Comparison of ENCODE assay signal across 8 cellular contexts in genomic region chrX:15242899-15243555, GRCh38. TPM values are rescaled to one million over a fixed set of nuclear protein-coding genes. Genes with fewer than 3 reads are reported as not detected.
DNase-seq lines count a peak whose midpoint lies in the region; ATAC-seq, FAIRE-seq and TF ChIP-seq lines count a peak whose summit lies in the region.

No MANE protein-coding gene starts in this region.

- POLR2A ChIA-PET in HepG2 (lab: Yijun Ruan, JAX): no interaction called here

- H3K36me3 ChIP-seq in SJCRH30: no peaks in the 10 kb centered on the region
- no peaks in the 10 kb centered on the region for H3K36me3 ChIP-seq in mammary epithelial cell (ENCODE audit: insufficient read depth, low read length)
- H3K36me3 ChIP-seq in HepG2 (replicated peaks in 1 of 2; ENCODE audit: control insufficient read depth in 1 of 2, insufficient read depth in 2 of 2, low read length in 2 of 2): no peaks in the 10 kb centered on the region
- no peaks in the 10 kb centered on the region for H3K36me3 ChIP-seq in suprapubic skin

- WGBS in mammary epithelial cell (ENCODE audit: low coverage, missing lambda C conversion rate): 8% methylated on average over 5 of the region's 5 CpGs
- WGBS in HepG2 (ENCODE audit: low lambda C conversion rate): 36% methylated on average over 4 of the region's 5 CpGs
- WGBS in suprapubic skin: 11% methylated on average over 5 of the region's 5 CpGs

- BruUV-seq in mammary epithelial cell (replicated peaks; lab: Mats Ljungman, UMichigan): no TSS peak
- no TSS peak for BruUV-seq in HepG2 (replicated peaks; lab: Mats Ljungman, UMichigan)

- FAIRE-seq in HepG2 (lab: Jason Lieb, UNC): peak; percentile 64

- H3K9ac ChIP-seq in mammary epithelial cell (ENCODE audit: insufficient read depth, low read length) (no peak overlapping the region), HepG2 (ENCODE audit: insufficient read depth, low read depth, low read length) (no peak overlapping the region)

- H3K4me1 ChIP-seq in SJCRH30: peaks cover 3% of the 10 kb centered on the region
- H3K4me1 ChIP-seq in mammary epithelial cell (ENCODE audit: insufficient read depth, low read length): no peaks in the 10 kb centered on the region
- H3K4me1 ChIP-seq in HepG2 (ENCODE audit: insufficient read depth, low read length): no peaks in the 10 kb centered on the region
- H3K4me1 ChIP-seq in suprapubic skin: no peaks in the 10 kb centered on the region

- TF ChIP-seq POLR2A in HepG2 (IDR thresholded peaks at IDR 0.05; ENCODE audit: insufficient read depth in 1 of 2, low read depth in 2 of 2, low read length in 2 of 2): no peak
- no peak for TF ChIP-seq POLR2A in suprapubic skin (IDR thresholded peaks at IDR 0.05)

- no peaks in the 10 kb centered on the region for H3K9me3 ChIP-seq in SJCRH30 (replicated peaks)
- H3K9me3 ChIP-seq in mammary epithelial cell (replicated peaks; ENCODE audit: insufficient read depth, low read length): no peaks in the 10 kb centered on the region
- no peaks in the 10 kb centered on the region for H3K9me3 ChIP-seq in HepG2 (ENCODE audit: low read length)
- no peaks in the 10 kb centered on the region for H3K9me3 ChIP-seq in suprapubic skin

- in situ Hi-C loops in mammary epithelial cell (cut with MboI; ENCODE audit: low sequenced_read_pairs in 2 of 2): loop anchor here (10.0 to 25.0 kb wide), 2 partner anchors 1198 to 1206 kb away; partner anchors contain the start of gene GEMIN8 (in 1 of the 2)
- in situ Hi-C loops in HepG2 (cut with HindIII; ENCODE audit: extremely low pct_ligation_motif_present, low pct_unique_long_range_greater_than_20kb): no loop called here

- H3K79me2 ChIP-seq in mammary epithelial cell (ENCODE audit: insufficient read depth, low read length): no peaks in the 10 kb centered on the region
- no peaks in the 10 kb centered on the region for H3K79me2 ChIP-seq in HepG2 (ENCODE audit: insufficient read depth, low read length)

- no peak for TF ChIP-seq RAD21 in HepG2 (CRISPR knock-in tag; IDR thresholded peaks at IDR 0.05)

- no peak overlapping the region for H3K4me3 ChIP-seq in SJCRH30
- H3K4me3 ChIP-seq in mammary epithelial cell (replicated peaks in 1 of 3; ENCODE audit: insufficient read depth in 1 of 3, low read depth in 2 of 3, low read length in 3 of 3): no peak overlapping the region
- H3K4me3 ChIP-seq in HepG2 (replicated peaks in 1 of 3; ENCODE audit: insufficient read depth in 1 of 3, low read depth in 2 of 3, low read length in 3 of 3): no peak overlapping the region
- no peak overlapping the region for H3K4me3 ChIP-seq in suprapubic skin

- TF ChIP-seq CTCF in mammary epithelial cell (conservative IDR thresholded peaks at IDR 0.05 in 1 of 2, IDR thresholded peaks at IDR 0.05 in 1 of 2; ENCODE audit: extremely low read depth in 1 of 2, insufficient read depth in 1 of 2, low read depth in 1 of 2, low read length in 2 of 2): peak; percentile 61 to 74
- TF ChIP-seq CTCF in HepG2 (CRISPR knock-in tag; IDR thresholded peaks at IDR 0.05): peak; percentile 44
- peak; percentile 18 to 34 for TF ChIP-seq CTCF in suprapubic skin (IDR thresholded peaks at IDR 0.05)

- H2AFZ ChIP-seq in mammary epithelial cell (ENCODE audit: low read depth, low read length) (no peak overlapping the region), HepG2 (ENCODE audit: low read length) (no peak overlapping the region)

- H3K27me3 ChIP-seq in SJCRH30 (no peaks in the 10 kb centered on the region), mammary epithelial cell (ENCODE audit: insufficient read depth, low read length) (no peaks in the 10 kb centered on the region), HepG2 (ENCODE audit: control insufficient read depth in 1 of 2, insufficient read depth in 2 of 2, low read length in 2 of 2) (no peaks in the 10 kb centered on the region), suprapubic skin (no peaks in the 10 kb centered on the region)

- H3K27ac ChIP-seq in SJCRH30 (no peak overlapping the region), mammary epithelial cell (ENCODE audit: insufficient read depth, low read depth, low read length) (no peak overlapping the region), HepG2 (ENCODE audit: extremely low read length, insufficient read depth, low read length) (no peak overlapping the region), suprapubic skin (no peak overlapping the region)

- CTCF ChIA-PET in mammary epithelial cell (lab: Charles Lee; ENCODE audit: low non-redundant PET): interaction anchor here (0.6 kb wide), 4 partner anchors 80 to 714 kb away, joined by 3 to 4 read pairs (median 4); partner anchors contain the start of gene GLRA2
- CTCF ChIA-PET in HepG2 (lab: Yijun Ruan, JAX; ENCODE audit: low intra/inter-chr PET ratio, low total read pairs): interaction anchor here (1.2 to 1.8 kb wide), 2 partner anchors 1147 to 1204 kb away, joined by 4 to 10 read pairs; no protein-coding TSS in a partner anchor

- DNase-seq in SKM-1 treated with dmso at 0.1 percent for 144 hours (lab: John Stamatoyannopoulos, UW; ENCODE audit: unreplicated experiment) (peak; percentile 15), SKM-1 (lab: John Stamatoyannopoulos, UW; ENCODE audit: unreplicated experiment) (no peak), LHCN-M2 (ENCODE audit: low read depth) (peak; percentile 38), SJCRH30 (peak; percentile 50 to 87), mammary epithelial cell (peak; percentile 43), HepG2 (ENCODE audit: low spot score) (peak; percentile 12), suprapubic skin (ENCODE audit: low spot score in 2 of 2) (no peak)

- dilution Hi-C loops in mammary epithelial cell (cut with HindIII; ENCODE audit: low sequenced_read_pairs): loop anchor here (25.0 kb wide), 1 partner anchor 656 kb away; no protein-coding TSS in a partner anchor

- ATAC-seq in HepG2: no peak
- no peak for ATAC-seq in HG02981 (IDR thresholded peaks at IDR 0.05; ENCODE audit: unreplicated experiment)

- TF ChIP-seq EP300 in HepG2 (IDR thresholded peaks at IDR 0.05; ENCODE audit: low read depth in 2 of 2, low read length in 2 of 2): no peak
- TF ChIP-seq EP300 in HepG2 (CRISPR knock-in tag; IDR thresholded peaks at IDR 0.05; ENCODE audit: borderline replicate concordance): no peak
- no peak for TF ChIP-seq EP300 in suprapubic skin (IDR thresholded peaks at IDR 0.05)

- H3K4me2 ChIP-seq in mammary epithelial cell (ENCODE audit: insufficient read depth, low read depth, low read length) (no peak overlapping the region), HepG2 (ENCODE audit: low read depth, low read length) (no peak overlapping the region)

- H4K20me1 ChIP-seq in mammary epithelial cell (ENCODE audit: insufficient read depth, low read length): no peaks in the 10 kb centered on the region
- H4K20me1 ChIP-seq in HepG2 (ENCODE audit: insufficient read depth, low read length): no peaks in the 10 kb centered on the region

- intact Hi-C loops in mammary epithelial cell (cut with micrococcal nuclease): loop anchor here (1.0 to 5.0 kb wide), 6 partner anchors 100 to 1204 kb away; partner anchors contain the start of gene GLRA2
- intact Hi-C loops in HepG2 (cut with micrococcal nuclease; ENCODE audit: unreplicated experiment): loop anchor here (1.0 to 10.0 kb wide), 4 partner anchors 98 to 1204 kb away; partner anchors contain the start of gene GLRA2

TF ChIP-seq in HepG2, 621 proteins besides CTCF, POLR2A, EP300 and RAD21:
- peak; percentile 51 for TF ChIP-seq STAG1 (CRISPR knock-in tag; IDR thresholded peaks at IDR 0.05)
- TF ChIP-seq ZBTB25 (CRISPR knock-in tag; IDR thresholded peaks at IDR 0.05): no peak
- TF ChIP-seq SMC3 (IDR thresholded peaks at IDR 0.05; ENCODE audit: low read length): peak; percentile 44

RNA-seq across cellular contexts. Expression of gene ASB9, which starts 26.9 kb away (rescaled TPM):
- total RNA-seq in LHCN-M2 (2014; rRNA removed) (2.1 and 4.2 TPM in 2 replicates), mammary epithelial cell (1 to 10 TPM in 1 of 2 donors, under 1 TPM in 1; 0.67 to 1.9 TPM), HepG2 (2016; rRNA removed; fragmentation: Illumina TruSeq; extraction: Trizol) (13.8 and 18.2 TPM in 2 replicates), suprapubic skin (1 to 10 TPM in 3 of 4 donors, under 1 TPM in 1; 0.49 to 3.6 (median 1.3) TPM)
- 1.4 TPM for polyA plus RNA-seq in LHCN-M2 (2012)
- total RNA-seq in SJCRH30 (2014; rRNA removed; shearing (Covaris generic)): 8.2 and 9.4 TPM in 2 replicates
- polyA plus RNA-seq in mammary epithelial cell (2.9 TPM), HepG2 (2011; rRNA removed) (3.9 and 4.2 TPM in 2 replicates)
- polyA minus RNA-seq in mammary epithelial cell: not detected
- 2.5 and 2.9 TPM in 2 replicates for total RNA-seq in HepG2 (2016; cell fraction: cytosol; rRNA removed; fragmentation: Illumina TruSeq; extraction: Trizol; ENCODE audit: low read depth)
- total RNA-seq in HepG2 (2016; cell fraction: insoluble cytoplasmic fraction; rRNA removed; fragmentation: Illumina TruSeq; extraction: Trizol): 13.0 and 18.9 TPM in 2 replicates
- total RNA-seq in HepG2 (2016; cell fraction: membrane; rRNA removed; fragmentation: Illumina TruSeq; extraction: Trizol): 5.6 and 6.2 TPM in 2 replicates
- 5.5 and 5.7 TPM in 2 replicates for total RNA-seq in HepG2 (2016; cell fraction: nucleus; rRNA removed; fragmentation: Illumina TruSeq; extraction: Trizol)
- polyA plus RNA-seq in HepG2 (2011; cell fraction: cytosol; rRNA removed): 2.4 and 2.8 TPM in 2 replicates
- 1.3 and 1.4 TPM in 2 replicates for polyA plus RNA-seq in HepG2 (2011; cell fraction: nucleus; rRNA removed)
- 3.0 and 9.4 TPM in 2 replicates for polyA plus RNA-seq in HepG2 (2012)
- polyA plus RNA-seq in HepG2 (2016; cell fraction: cytosol; fragmentation: Illumina TruSeq; extraction: Trizol; ENCODE audit: low read depth): 1.4 and 2.5 TPM in 2 replicates
- polyA plus RNA-seq in HepG2 (2016; cell fraction: insoluble cytoplasmic fraction; fragmentation: Illumina TruSeq; extraction: Trizol; ENCODE audit: low read depth): 13.5 and 14.9 TPM in 2 replicates
- polyA plus RNA-seq in HepG2 (2016; cell fraction: membrane; fragmentation: Illumina TruSeq; extraction: Trizol; ENCODE audit: low read depth): 3.8 and 4.5 TPM in 2 replicates
- 8.7 and 9.7 TPM in 2 replicates for polyA plus RNA-seq in HepG2 (2016; cell fraction: nucleus; fragmentation: Illumina TruSeq; extraction: Trizol; ENCODE audit: insufficient read depth, low read depth)
- 8.4 and 41.0 TPM in 2 replicates for polyA minus RNA-seq in HepG2 (2011; rRNA and poly(A)+ RNA removed; ENCODE audit: low replicate concordance)
- polyA minus RNA-seq in HepG2 (2011; cell fraction: cytosol; rRNA and poly(A)+ RNA removed): 1.1 and 2.1 TPM in 2 replicates
- 1.4 and 2.0 TPM in 2 replicates for polyA minus RNA-seq in HepG2 (2011; cell fraction: nucleus; rRNA and poly(A)+ RNA removed)

Comparison
In these comparisons a context has a peak if more than half of its experiments do, and no peak if none do; other contexts are left out.
1. DNase-seq: peak in SKM-1 treated with dmso at 0.1 percent for 144 hours (single experiment), LHCN-M2 (single experiment), SJCRH30 (2 of 2), mammary epithelial cell (single experiment) and HepG2 (single experiment); none in SKM-1 (single experiment) and suprapubic skin (0 of 2).
2. Peak in every context shown above with its lines, with median percentiles within 50 percentile points of each other: CTCF ChIP-seq.